23 cellular contexts compared by ENCODE assay signal in genomic region chr3:73710340-73710739, GRCh38.
"Had no signal": no experiment of that assay in that cellular context is flagged by ENCODE, and none has a peak within 500 bp of the region (broad histone marks: within the 10 kb centered on the region; RNA-seq: fewer than 3 reads in every experiment).

No MANE protein-coding gene starts in this region.

- FAIRE-seq: endothelial cell of umbilical vein, small intestine, urothelium cell line had no signal

- H3K4me1 ChIP-seq: esophagus muscularis mucosa, left ventricle myocardium inferior, lower lobe of right lung, neural progenitor cell, right atrium auricular region, sigmoid colon had no signal

- ATAC-seq: lower lobe of right lung; natural killer cell treated with Interleukin-12 subunit alpha and Interleukin-12 subunit beta and Interleukin-15 and Interleukin-18, amount 100 ng/mL, for 72 hours had no signal

- H3K27ac ChIP-seq: coronary artery, esophagus muscularis mucosa, left ventricle myocardium inferior, lower lobe of right lung, neural progenitor cell, right atrium auricular region, sigmoid colon, stomach had no signal

- H3K9me3 ChIP-seq: esophagus muscularis mucosa, left ventricle myocardium inferior, lower lobe of right lung, right atrium auricular region, sigmoid colon, stomach had no signal

- H3K4me2 ChIP-seq: neural progenitor cell had no signal

- H3K4me3 ChIP-seq: coronary artery, esophagus muscularis mucosa, left ventricle myocardium inferior, lower lobe of right lung, neural progenitor cell, right atrium auricular region, sigmoid colon, stomach had no signal

- H3K9ac ChIP-seq: neural progenitor cell had no signal

- H2AFZ ChIP-seq: neural progenitor cell had no signal

- H3K27me3 ChIP-seq: esophagus muscularis mucosa, neural progenitor cell, right atrium auricular region, sigmoid colon, stomach had no signal

- H3K36me3 ChIP-seq: esophagus muscularis mucosa, left ventricle myocardium inferior, lower lobe of right lung, neural progenitor cell, right atrium auricular region, sigmoid colon, stomach had no signal

- DNase-seq: central memory CD4-positive, alpha-beta T cell; effector CD4-positive, alpha-beta T cell; endodermal cell; foreskin melanocyte; head of caudate nucleus; hippocampal formation; islet precursor cell; left ventricle myocardium inferior; lower lobe of right lung; midbrain; occipital lobe; sigmoid colon; small intestine; stimulated activated CD4-positive, alpha-beta T cell treated with anti-CD3 and anti-CD28 coated beads, Interleukin-12 subunit alpha, Interleukin-12 subunit beta, amount 100 ng/mL, for 4 hours; stimulated activated naive CD4-positive, alpha-beta T cell; stomach had no signal
